ENCODE assay signal across 32 cellular contexts in the genomic region with DNA sequence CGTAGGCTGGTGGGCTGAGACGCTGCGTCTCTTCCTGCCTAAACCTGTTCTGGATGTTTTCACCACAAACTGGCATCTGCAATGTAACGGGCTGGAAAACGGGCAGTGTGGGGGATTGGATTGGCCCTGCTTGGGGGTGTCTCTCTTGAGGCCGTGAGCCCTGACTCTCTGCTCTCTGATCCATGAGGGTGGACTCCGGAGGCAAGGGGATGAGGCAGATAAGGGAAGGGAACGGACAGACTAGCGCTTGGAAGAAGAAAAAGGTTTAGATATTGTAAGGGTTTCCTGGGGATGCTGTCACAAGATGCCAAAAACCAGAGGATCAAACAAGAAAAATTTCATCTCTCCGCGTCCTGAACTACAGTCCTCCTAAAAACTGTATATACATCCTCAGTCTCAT.
"Had no signal": no experiment of that assay in that cellular context is flagged by ENCODE, and none has a peak within 500 bp of the region (broad histone marks: within the 10 kb centered on the region; RNA-seq: fewer than 3 reads in every experiment).

No MANE protein-coding gene starts in this region.

- H3K9me3 ChIP-seq: Peyer's patch had no signal

- H3K4me3 ChIP-seq: Peyer's patch had no signal

- H3K27ac ChIP-seq: Peyer's patch, WERI-Rb-1 had no signal

- H3K27me3 ChIP-seq: Peyer's patch had no signal

- H3K27me3 Mint-ChIP-seq: activated naive CD4-positive, alpha-beta T cell treated with anti-CD3 and anti-CD28 coated beads, Interleukin-2, amount 10 ng/mL, durations not matched to agents 7 days and 5 days had no signal

- DNase-seq: activated CD4-positive, alpha-beta T cell treated with anti-CD3 and anti-CD28 coated beads for 1 hour; activated CD4-positive, alpha-beta T cell treated with anti-CD3 and anti-CD28 coated beads for 48 hours; activated CD4-positive, alpha-beta T cell treated with anti-CD3 and anti-CD28 coated beads, Interleukin-2, amount 50 U/mL, for 48 hours; activated CD4-positive, CD25-positive, alpha-beta regulatory T cell; activated CD8-positive, alpha-beta memory T cell treated with anti-CD3 and anti-CD28 coated beads, Interleukin-2, amount 50 U/mL, for 4 hours; activated naive CD4-positive, alpha-beta T cell treated with anti-CD3 and anti-CD28 coated beads, Interleukin-2, amount 10 ng/mL, durations not matched to agents 7 days and 5 days; activated naive CD8-positive, alpha-beta T cell treated with anti-CD3 and anti-CD28 coated beads, Interleukin-2, amount 50 U/mL, for 24 hours; activated T-cell treated with anti-CD3 and anti-CD28 coated beads for 4 hours; activated T-cell treated with anti-CD3 and anti-CD28 coated beads, Interleukin-2, amount 50 U/mL, for 4 hours; anterior cingulate cortex; caudate nucleus; Kasumi-1; KG1; MM.1S; MV-4-11; NCI-H1092; NCI-H1436 treated with DMSO at 0.1 percent for 48 hours; NCI-H1694 treated with DMSO at 0.1 percent for 48 hours; NCI-H2029; NCI-H510A; NCI-H526; NCI-H748 treated with DMSO at 0.1 percent for 48 hours; NK-92 treated with Interleukin-12 subunit alpha and Interleukin-12 subunit beta, amount 100 ng/mL, for 24 hours; PC-3; Peyer's patch; RPMI8226; SW 1271; T1000; WERI-Rb-1 had no signal

- ATAC-seq: activated naive CD8-positive, alpha-beta T cell treated with anti-CD3 and anti-CD28 coated beads, Interleukin-2, amount 50 U/mL, for 24 hours; activated T-cell treated with anti-CD3 and anti-CD28 coated beads, Interleukin-2, amount 50 U/mL, for 4 hours; PC-3 had no signal

- H3K4me1 ChIP-seq: Peyer's patch had no signal

- H3K36me3 ChIP-seq: Peyer's patch, WERI-Rb-1 had no signal

- H3K36me3 Mint-ChIP-seq: activated naive CD4-positive, alpha-beta T cell treated with anti-CD3 and anti-CD28 coated beads, Interleukin-2, amount 10 ng/mL, durations not matched to agents 7 days and 5 days; activated naive CD8-positive, alpha-beta T cell; brain had no signal

- H3K4me1 Mint-ChIP-seq: activated naive CD4-positive, alpha-beta T cell treated with anti-CD3 and anti-CD28 coated beads, Interleukin-2, amount 10 ng/mL, durations not matched to agents 7 days and 5 days; activated naive CD8-positive, alpha-beta T cell treated with anti-CD3 and anti-CD28 coated beads, Interleukin-2, amount 50 U/mL, for 24 hours had no signal

- H3K4me3 Mint-ChIP-seq: activated naive CD4-positive, alpha-beta T cell treated with anti-CD3 and anti-CD28 coated beads, Interleukin-2, amount 10 ng/mL, durations not matched to agents 7 days and 5 days; activated naive CD8-positive, alpha-beta T cell; activated naive CD8-positive, alpha-beta T cell treated with anti-CD3 and anti-CD28 coated beads, Interleukin-2, amount 50 U/mL, for 24 hours; activated T-cell treated with anti-CD3 and anti-CD28 coated beads, Interleukin-2, amount 50 U/mL, for 4 hours; activated T-helper 1 cell treated with anti-CD3 and anti-CD28 coated beads, Interleukin-12 subunit alpha, Interleukin-12 subunit beta, Interleukin-2, Interleukin-4 antibody, amounts not matched to agents 30 ng/mL and 10 ng/mL and 1 ng/mL, durations not matched to agents 14 hours and 24 hours and 36 hours; brain had no signal

- H3K27ac Mint-ChIP-seq: activated naive CD4-positive, alpha-beta T cell treated with anti-CD3 and anti-CD28 coated beads, Interleukin-2, amount 10 ng/mL, durations not matched to agents 7 days and 5 days; activated naive CD8-positive, alpha-beta T cell; activated naive CD8-positive, alpha-beta T cell treated with anti-CD3 and anti-CD28 coated beads, Interleukin-2, amount 50 U/mL, for 24 hours; activated T-helper 1 cell treated with anti-CD3 and anti-CD28 coated beads, Interleukin-12 subunit alpha, Interleukin-12 subunit beta, Interleukin-2, Interleukin-4 antibody, amounts not matched to agents 30 ng/mL and 10 ng/mL and 1 ng/mL, durations not matched to agents 14 hours and 24 hours and 36 hours had no signal
